In genomic region chr21:38726482-38726881, GRCh38 we compare ENCODE assay signal across 8 cellular contexts.
"Had no signal": no experiment of that assay in that cellular context is flagged by ENCODE, and none has a peak within 500 bp of the region (broad histone marks: within the 10 kb centered on the region; RNA-seq: fewer than 3 reads in every experiment).

No MANE protein-coding gene starts in this region.

- H3K4me3 ChIP-seq: GM12878 had no signal

- FAIRE-seq: G401.6, GM12878, GM12891, GM12892, GM18507, GM19239 had no signal

- DNase-seq: GDM1, GF-D8 had no signal

- ATAC-seq: GM12878 had no signal
